11 cellular contexts compared by ENCODE assay signal in the genomic region with DNA sequence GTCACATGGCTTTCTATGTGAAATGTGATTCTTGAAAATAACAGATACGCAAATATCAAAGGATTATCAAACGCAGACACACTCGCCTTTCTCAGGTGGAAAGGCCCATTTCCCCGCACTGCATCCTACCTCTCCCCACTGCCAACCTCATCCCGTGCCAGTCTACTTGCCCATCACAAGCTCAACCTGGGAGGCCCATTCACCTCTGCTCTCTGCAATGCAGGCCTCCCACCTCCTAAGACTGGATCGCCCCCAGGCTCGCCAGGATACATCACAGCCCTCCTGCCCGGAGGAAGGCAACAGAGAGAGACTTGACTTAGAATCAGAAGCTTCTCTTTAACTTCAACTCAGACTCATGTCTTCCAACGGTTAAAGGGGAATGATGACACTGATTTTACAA. TPM values are rescaled to one million over a fixed set of nuclear protein-coding genes. Genes with fewer than 3 reads are reported as not detected.
DNase-seq lines count a peak whose midpoint lies in the region; ATAC-seq and TF ChIP-seq lines count a peak whose summit lies in the region.
"Had no signal": no experiment of that assay in that cellular context is flagged by ENCODE, and none has a peak within 500 bp of the region (broad histone marks: within the 10 kb centered on the region; RNA-seq: fewer than 3 reads in every experiment).

No MANE protein-coding gene starts in this region.

- peaks cover 5% of the 10 kb centered on the region; the same call in 1 of the 2 replicates for H3K9me1 ChIP-seq in IMR-90 (ENCODE audit: insufficient read depth, low read length)

- H3K27me3 ChIP-seq in CD4-positive, alpha-beta T cell (ENCODE audit: control insufficient read depth, insufficient read depth, low read length): no peaks in the 10 kb centered on the region
- H3K27me3 ChIP-seq in IMR-90 (ENCODE audit: control insufficient read depth, insufficient read depth, low read length): no peaks in the 10 kb centered on the region
- no peaks in the 10 kb centered on the region for H3K27me3 ChIP-seq in esophagus muscularis mucosa
- no peaks in the 10 kb centered on the region for H3K27me3 ChIP-seq in tibial nerve

- H3K23ac ChIP-seq in IMR-90 (ENCODE audit: low read depth, low read length): no peak overlapping the region

- H3K4me3 ChIP-seq in IMR-90 (ENCODE audit: insufficient read depth, low read depth, low read length) (no peak overlapping the region), esophagus muscularis mucosa (no peak overlapping the region), tibial nerve (no peak overlapping the region)

- peak overlapping the region; percentile 14; the same call in 1 of the 2 replicates for H3K56ac ChIP-seq in IMR-90 (ENCODE audit: extremely low read depth, insufficient read depth, low read length)

- no peak overlapping the region for H3K14ac ChIP-seq in IMR-90 (replicated peaks; ENCODE audit: low read depth, low read length)

- H2AFZ ChIP-seq in IMR-90 (replicated peaks; ENCODE audit: low read length, poor library complexity): no peak overlapping the region

- CTCF ChIA-PET in CD4-positive, alpha-beta T cell (lab: Charles Lee): interaction anchor here (0.6 kb wide), 1 partner anchor 83 kb away, joined by 3 read pairs; no protein-coding TSS in a partner anchor
- CTCF ChIA-PET in IMR-90 (lab: Yijun Ruan, JAX): interaction anchor here (0.6 kb wide), 1 partner anchor 20 kb away, joined by 3 read pairs; no protein-coding TSS in a partner anchor

- POLR2A ChIA-PET in CD4-positive, alpha-beta T cell (lab: Charles Lee): interaction anchor here (1.7 to 4.4 kb wide), 6 partner anchors 8 to 57 kb away, joined by 4 to 26 read pairs (median 8); a partner anchor contains a TSS
- POLR2A ChIA-PET in IMR-90 (lab: Charles Lee; ENCODE audit: unreplicated experiment): interaction anchor here (0.6 to 0.7 kb wide), 2 partner anchors 10 to 11 kb away, joined by 3 to 8 read pairs; no protein-coding TSS in a partner anchor

- peak overlapping the region; percentile 11; the same call in 1 of the 2 replicates for H4K5ac ChIP-seq in IMR-90 (ENCODE audit: low read depth, low read length)

- in situ Hi-C loops in IMR-90 (cut with MboI; ENCODE audit: low sequenced_read_pairs): no loop called here

- H2AK5ac ChIP-seq in IMR-90 (ENCODE audit: low read depth, low read length): peak overlapping the region; percentile 87

- H4K20me1 ChIP-seq in IMR-90 (ENCODE audit: insufficient read depth, low read length): no peaks in the 10 kb centered on the region

- TF ChIP-seq POLR2A in IMR-90 (IDR thresholded peaks at IDR 0.05; ENCODE audit: low read depth, low read length) (no peak), esophagus muscularis mucosa (IDR thresholded peaks at IDR 0.05; ENCODE audit: low read depth) (no peak), tibial nerve (IDR thresholded peaks at IDR 0.05) (no peak)

- TF ChIP-seq CTCF in CD4-positive, alpha-beta T cell (IDR thresholded peaks at IDR 0.05): no peak
- TF ChIP-seq CTCF in IMR-90 (conservative IDR thresholded peaks at IDR 0.05; ENCODE audit: low read depth, low read length) (no peak), esophagus muscularis mucosa (IDR thresholded peaks at IDR 0.05) (no peak), osteocyte (IDR thresholded peaks at IDR 0.05) (no peak), tibial nerve (IDR thresholded peaks at IDR 0.05) (no peak)

- H4K91ac ChIP-seq in IMR-90 (ENCODE audit: insufficient read depth, low read depth, low read length): peak overlapping the region; percentile 77

- peak overlapping the region; percentile 66 for H3K4ac ChIP-seq in IMR-90 (ENCODE audit: low read depth, low read length)

- no peak for TF ChIP-seq RAD21 in IMR-90 (IDR thresholded peaks at IDR 0.05; ENCODE audit: low read length)

- H3K9ac ChIP-seq in IMR-90 (ENCODE audit: low read depth, low read length): no peak overlapping the region

- H3K4me1 ChIP-seq in IMR-90 (ENCODE audit: control insufficient read depth, insufficient read depth, low read length) (peaks cover 3% of the 10 kb centered on the region), esophagus muscularis mucosa (peaks cover 11 to 14% (median 13%) of the 10 kb centered on the region in 4 donors), tibial nerve (peaks cover 0 to 8% (median 4%) of the 10 kb centered on the region in 4 donors)

- H3K27ac Mint-ChIP-seq in CD4-positive, alpha-beta T cell: peak overlapping the region; percentile 99
- peak overlapping the region; percentile 82 for H3K27ac Mint-ChIP-seq in osteocyte (ENCODE audit: unreplicated experiment)

- no TSS peak for BruUV-seq in IMR-90 (replicated peaks; lab: Mats Ljungman, UMichigan)

- H3K36me3 ChIP-seq in IMR-90 (ENCODE audit: control insufficient read depth, insufficient read depth, low read length) (peaks cover 33% of the 10 kb centered on the region), esophagus muscularis mucosa (peaks cover 37 to 63% (median 53%) of the 10 kb centered on the region in 4 donors), tibial nerve (peaks cover 0 to 90% (median 28%) of the 10 kb centered on the region in 3 donors)

- no peaks in the 10 kb centered on the region for H3K27me3 Mint-ChIP-seq in CD4-positive, alpha-beta T cell
- H3K27me3 Mint-ChIP-seq in osteocyte (ENCODE audit: unreplicated experiment): no peaks in the 10 kb centered on the region

- no peak overlapping the region for H3K4me3 Mint-ChIP-seq in CD4-positive, alpha-beta T cell
- H3K4me3 Mint-ChIP-seq in osteocyte (ENCODE audit: unreplicated experiment): peak overlapping the region; percentile 15

- peak overlapping the region; percentile 8 for H3K18ac ChIP-seq in IMR-90 (ENCODE audit: low read depth, low read length)

- H3K9me3 ChIP-seq in CD4-positive, alpha-beta T cell (ENCODE audit: control insufficient read depth, low read length): no peaks in the 10 kb centered on the region
- H3K9me3 ChIP-seq in IMR-90 (ENCODE audit: control insufficient read depth, insufficient read depth, low read length) (no peaks in the 10 kb centered on the region), esophagus muscularis mucosa (no peaks in the 10 kb centered on the region), tibial nerve (no peaks in the 10 kb centered on the region)

- no peak for ATAC-seq in CD4-positive, alpha-beta T cell (ENCODE audit: poor library complexity)
- ATAC-seq in IMR-90 (ENCODE audit: low read depth) (peak; percentile 3; the same call in 1 of the 2 replicates), HG03442 (IDR thresholded peaks at IDR 0.05; ENCODE audit: unreplicated experiment) (no peak), HG02884 (IDR thresholded peaks at IDR 0.05; ENCODE audit: unreplicated experiment) (no peak)

- H3K4me2 ChIP-seq in IMR-90 (ENCODE audit: low read depth, low read length): no peak overlapping the region

- dilution Hi-C loops in IMR-90 (cut with HindIII; ENCODE audit: low sequenced_read_pairs, unreplicated experiment): no loop called here

- intact Hi-C loops in CD4-positive, alpha-beta T cell (cut with DNase I, micrococcal nuclease): no loop called here
- intact Hi-C loops in IMR-90 (cut with micrococcal nuclease) (no loop called here), esophagus muscularis mucosa (cut with DNase I) (no loop called here)

- peak overlapping the region in 1 of 2 experiments; percentile 64; a peak in 1 of 4 replicates for H4K8ac ChIP-seq in IMR-90 (ENCODE audit: low read depth in 2 of 2, low read length in 2 of 2)

- peak overlapping the region; percentile 69 for H2BK20ac ChIP-seq in IMR-90 (ENCODE audit: low read depth, low read length)

- no peak overlapping the region for H3K27ac ChIP-seq in CD4-positive, alpha-beta T cell (ENCODE audit: low read depth, low read length)
- H3K27ac ChIP-seq in IMR-90 (ENCODE audit: insufficient read depth, low read length): peak overlapping the region; percentile 48
- peak overlapping the region; percentile 9 to 43 (median 32) for H3K27ac ChIP-seq in esophagus muscularis mucosa (replicated peaks in 1 of 4)
- peak overlapping the region in 2 of 4 donors; percentile 22 to 59 for H3K27ac ChIP-seq in tibial nerve

- H2BK120ac ChIP-seq in IMR-90 (ENCODE audit: low read depth, low read length): peak overlapping the region; percentile 88

- no peak for DNase-seq in CD4-positive, alpha-beta T cell
- DNase-seq in IMR-90: no peak
- no peak for DNase-seq in esophagus muscularis mucosa (ENCODE audit: extremely low spot score)
- no peak for DNase-seq in osteocyte (ENCODE audit: extremely low spot score, unreplicated experiment)
- no peak for DNase-seq in stimulated activated CD4-positive, alpha-beta T cell treated with anti-CD3 and anti-CD28 coated beads, Interleukin-4, amount 100 ng/mL, for 1 hour
- no peak for DNase-seq in tibial nerve (ENCODE audit: low spot score in 2 of 2)
- DNase-seq: cortex of kidney, NCI-H1105 treated with DMSO at 0.1 percent for 48 hours had no signal

- H3K36me3 Mint-ChIP-seq in CD4-positive, alpha-beta T cell (ENCODE audit: low read depth): peaks cover 89% of the 10 kb centered on the region
- peaks cover 50% of the 10 kb centered on the region for H3K36me3 Mint-ChIP-seq in osteocyte (ENCODE audit: unreplicated experiment)

- no peak overlapping the region for H2AK9ac ChIP-seq in IMR-90 (replicated peaks; ENCODE audit: low read depth, low read length, poor library complexity)

- no peaks in the 10 kb centered on the region for H3K9me3 Mint-ChIP-seq in CD4-positive, alpha-beta T cell
- no peaks in the 10 kb centered on the region for H3K9me3 Mint-ChIP-seq in osteocyte (ENCODE audit: unreplicated experiment)

- H3K4me1 Mint-ChIP-seq in CD4-positive, alpha-beta T cell (ENCODE audit: low read depth): peaks cover 70% of the 10 kb centered on the region
- H3K4me1 Mint-ChIP-seq in osteocyte (ENCODE audit: unreplicated experiment): peaks cover 13% of the 10 kb centered on the region

- peak overlapping the region; percentile 61 for H2BK5ac ChIP-seq in IMR-90 (ENCODE audit: low read depth, low read length, poor library complexity, severe bottlenecking)

- peak overlapping the region; percentile 46; the same call in 2 of the 3 replicates for H2BK15ac ChIP-seq in IMR-90 (ENCODE audit: low read depth, low read length)

- TF ChIP-seq EP300 in esophagus muscularis mucosa (IDR thresholded peaks at IDR 0.05) (no peak), tibial nerve (IDR thresholded peaks at IDR 0.05) (no peak)

- WGBS in IMR-90 (ENCODE audit: extremely low coverage in 2 of 2, insufficient read length in 1 of 2), 2 experiments: 80% methylated on average over 2 of the region's 9 CpGs; no CpG with 5 or more reads in 1 of the 2 experiments
- 81% methylated on average over 9 of the region's 9 CpGs for WGBS in esophagus muscularis mucosa
- WGBS in tibial nerve, 2 donors: 77 to 78% methylated on average over 9 of the region's 9 CpGs

- 0 out of 4 replicates have a peak, but pooled peaks cover 0 to 2% of the 10 kb centered on the region in 2 experiments for H3K79me1 ChIP-seq in IMR-90 (ENCODE audit: low read depth in 1 of 2, low read length in 2 of 2)

RNA-seq across cellular contexts. Expression of a gene that starts 33.3 kb away (rescaled TPM):
- 10 to 100 TPM; 61.7 to 64.5 TPM for total RNA-seq in CD4-positive, alpha-beta T cell
- 21.9 and 28.9 TPM in 2 replicates for total RNA-seq in IMR-90 (2012; rRNA removed)
- 15.1 and 15.2 TPM in 2 replicates for polyA plus RNA-seq in IMR-90 (2012; rRNA removed)
- polyA plus RNA-seq in IMR-90 (2012; cell fraction: cytosol; rRNA removed): 9.5 and 11.9 TPM in 2 replicates
- 55.9 and 61.2 TPM in 2 replicates for polyA plus RNA-seq in IMR-90 (2012; cell fraction: nucleus; rRNA removed; ENCODE audit: low replicate concordance)
- 10 to 100 TPM; 15.0 to 33.5 (median 27.5) TPM for total RNA-seq in esophagus muscularis mucosa
- 26.0 and 28.2 TPM in 2 replicates for total RNA-seq in osteocyte
- total RNA-seq in tibial nerve: 10 to 100 TPM; 18.6 to 45.7 (median 30.7) TPM

RNA-seq across cellular contexts. Expression of a gene that starts 46.5 kb away (rescaled TPM):
- 1 to 10 TPM; 1.7 to 1.9 TPM for total RNA-seq in CD4-positive, alpha-beta T cell
- total RNA-seq in IMR-90 (2012; rRNA removed): not detected in 2 replicates
- not detected in 2 replicates for polyA plus RNA-seq in IMR-90 (2012; rRNA removed)
- not detected in 2 replicates for polyA plus RNA-seq in IMR-90 (2012; cell fraction: cytosol; rRNA removed)
- polyA plus RNA-seq in IMR-90 (2012; cell fraction: nucleus; rRNA removed; ENCODE audit: low replicate concordance): not detected in 2 replicates
- under 1 TPM in 2 of 4 donors, not detected in 2; 0.11 to 0.66 TPM for total RNA-seq in esophagus muscularis mucosa
- total RNA-seq in osteocyte: not detected in 2 replicates
- not detected for total RNA-seq in tibial nerve
- total RNA-seq: RPMI7951 had no signal
